Comparison of ENCODE assay signal across 10 cellular contexts in the genomic region with DNA sequence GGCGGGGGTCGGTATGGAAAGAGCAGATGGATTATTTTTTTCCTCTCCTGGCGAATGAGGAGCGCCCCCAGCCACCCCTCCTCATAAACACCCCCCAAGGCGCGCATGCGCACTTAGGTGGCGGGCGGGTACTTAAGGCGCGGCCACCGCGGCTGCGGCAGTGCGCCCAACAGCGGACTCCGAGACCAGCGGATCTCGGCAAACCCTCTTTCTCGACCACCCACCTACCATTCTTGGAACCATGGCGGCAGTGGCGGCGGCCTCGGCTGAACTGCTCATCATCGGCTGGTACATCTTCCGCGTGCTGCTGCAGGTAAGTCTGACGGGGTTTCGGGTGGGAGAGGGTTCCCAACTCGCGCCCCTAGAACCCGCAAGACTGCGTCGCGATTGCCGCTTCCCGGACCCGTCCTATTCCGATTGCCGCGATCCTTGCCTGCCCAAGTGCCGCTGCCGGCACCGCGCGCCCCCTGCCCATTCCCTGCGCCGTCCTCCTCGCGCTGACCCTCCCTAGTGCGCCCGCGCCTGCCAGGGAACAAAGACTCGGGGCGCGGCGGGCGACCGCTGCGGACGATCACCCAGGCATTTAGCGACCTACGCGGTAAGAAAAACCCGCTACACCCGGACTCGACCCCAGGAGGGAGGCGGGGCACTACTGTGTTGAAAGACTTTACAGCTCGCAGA. TPM values are rescaled to one million over a fixed set of nuclear protein-coding genes. Genes with fewer than 3 reads are reported as not detected.
A peak's percentile ranks its signal among the peaks of the same experiment; 100 is the strongest.
DNase-seq lines count a peak whose midpoint lies in the region; ATAC-seq lines count a peak whose summit lies in the region.
"Had no signal": no experiment of that assay in that cellular context is flagged by ENCODE, and none has a peak within 500 bp of the region (broad histone marks: within the 10 kb centered on the region; RNA-seq: fewer than 3 reads in every experiment).

A gene with protein sequence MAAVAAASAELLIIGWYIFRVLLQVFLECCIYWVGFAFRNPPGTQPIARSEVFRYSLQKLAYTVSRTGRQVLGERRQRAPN (plus strand): TSS at position 160 of the 681 bp plus-strand sequence. CDS start 82 bp downstream, at position 242.

- peaks cover 30% of the 10 kb centered on the region for H3K36me3 ChIP-seq in HUES48 (ENCODE audit: control insufficient read depth, insufficient read depth, low read length)

- no peak for DNase-seq in activated T-helper 2 cell treated with anti-CD3 and anti-CD28 coated beads, Interferon-gamma antibody, Interleukin-2, Interleukin-4, amounts not matched to agents 10 μg/mL and 5 μg/mL and 100 μg/mL, durations not matched to agents 14 hours and 24 hours and 36 hours (ENCODE audit: low spot score)
- no peak for DNase-seq in skeletal muscle cell (ENCODE audit: low read depth)
- no peak for DNase-seq in DMS153 (lab: John Stamatoyannopoulos, UW)
- no peak for DNase-seq in NCI-H2107 (lab: John Stamatoyannopoulos, UW)
- no peak for DNase-seq in glomerular visceral epithelial cell (ENCODE audit: extremely low spot score)
- DNase-seq: NK-92 treated with Interleukin-12 subunit alpha and Interleukin-12 subunit beta, amount 100 ng/mL, for 24 hours had no signal

- no peaks in the 10 kb centered on the region for H3K9me3 Mint-ChIP-seq in activated T-helper 2 cell treated with anti-CD3 and anti-CD28 coated beads, Interferon-gamma antibody, Interleukin-2, Interleukin-4, amounts not matched to agents 10 μg/mL and 5 μg/mL and 100 μg/mL, durations not matched to agents 14 hours and 24 hours and 36 hours

- no peak within 1 kb of the TSS for H3K27ac Mint-ChIP-seq in activated T-helper 2 cell treated with anti-CD3 and anti-CD28 coated beads, Interferon-gamma antibody, Interleukin-2, Interleukin-4, amounts not matched to agents 10 μg/mL and 5 μg/mL and 100 μg/mL, durations not matched to agents 14 hours and 24 hours and 36 hours

- H3K36me3 Mint-ChIP-seq in activated T-helper 2 cell treated with anti-CD3 and anti-CD28 coated beads, Interferon-gamma antibody, Interleukin-2, Interleukin-4, amounts not matched to agents 10 μg/mL and 5 μg/mL and 100 μg/mL, durations not matched to agents 14 hours and 24 hours and 36 hours (ENCODE audit: low read depth): peaks cover 10% of the 10 kb centered on the region

- peaks cover 51% of the 10 kb centered on the region for H3K4me1 ChIP-seq in HUES48 (ENCODE audit: control insufficient read depth, insufficient read depth, low read length)

- no peaks in the 10 kb centered on the region for H3K27me3 ChIP-seq in HUES48 (ENCODE audit: control insufficient read depth, insufficient read depth, low read length)

- peaks cover 26% of the 10 kb centered on the region for H3K4me1 Mint-ChIP-seq in activated T-helper 2 cell treated with anti-CD3 and anti-CD28 coated beads, Interferon-gamma antibody, Interleukin-2, Interleukin-4, amounts not matched to agents 10 μg/mL and 5 μg/mL and 100 μg/mL, durations not matched to agents 14 hours and 24 hours and 36 hours (ENCODE audit: low read depth)

- H3K4me3 ChIP-seq in HUES48 (ENCODE audit: low read depth, low read length) (peak within 1 kb of the TSS; percentile 66), iPS-11a (ENCODE audit: low read depth, low read length) (peak within 1 kb of the TSS; percentile 63), skeletal muscle cell (ENCODE audit: low read depth, low read length) (peak within 1 kb of the TSS; percentile 51)
- H3K4me3 ChIP-seq: lung had no signal

- peak within 1 kb of the TSS; percentile 31 for H3K27ac ChIP-seq in HUES48 (ENCODE audit: low read depth, low read length)

- H3K9ac ChIP-seq in HUES48 (ENCODE audit: low read depth, low read length): peak within 1 kb of the TSS; percentile 45

- no peak for ATAC-seq in GM21717 (IDR thresholded peaks at IDR 0.05; ENCODE audit: unreplicated experiment)

- no peaks in the 10 kb centered on the region for H3K9me3 ChIP-seq in HUES48 (ENCODE audit: control insufficient read depth, insufficient read depth, low read length)

- H3K27me3 Mint-ChIP-seq in activated T-helper 2 cell treated with anti-CD3 and anti-CD28 coated beads, Interferon-gamma antibody, Interleukin-2, Interleukin-4, amounts not matched to agents 10 μg/mL and 5 μg/mL and 100 μg/mL, durations not matched to agents 14 hours and 24 hours and 36 hours (ENCODE audit: low read depth): peaks cover 5% of the 10 kb centered on the region

- intact Hi-C loops in activated T-helper 2 cell treated with anti-CD3 and anti-CD28 coated beads, Interferon-gamma antibody, Interleukin-2, Interleukin-4, amounts not matched to agents 10 μg/mL and 5 μg/mL and 100 μg/mL, durations not matched to agents 14 hours and 24 hours and 36 hours (cut with micrococcal nuclease): no loop called here

- peak within 1 kb of the TSS; percentile 19 for H3K4me3 Mint-ChIP-seq in activated T-helper 2 cell treated with anti-CD3 and anti-CD28 coated beads, Interferon-gamma antibody, Interleukin-2, Interleukin-4, amounts not matched to agents 10 μg/mL and 5 μg/mL and 100 μg/mL, durations not matched to agents 14 hours and 24 hours and 36 hours (ENCODE audit: low read depth)

RNA-seq across cellular contexts. Expression of the gene that starts here (rescaled TPM):
- total RNA-seq in activated T-helper 2 cell treated with anti-CD3 and anti-CD28 coated beads, Interferon-gamma antibody, Interleukin-2, Interleukin-4, amounts not matched to agents 10 μg/mL and 5 μg/mL and 100 μg/mL, durations not matched to agents 14 hours and 24 hours and 36 hours: not detected in 2 replicates
